ENCODE assay signal across 11 cellular contexts in genomic region chr11:9139628-9140357, GRCh38. TPM values are rescaled to one million over a fixed set of nuclear protein-coding genes. Genes with fewer than 3 reads are reported as not detected.
DNase-seq lines count a peak whose midpoint lies in the region; ATAC-seq and TF ChIP-seq lines count a peak whose summit lies in the region.
"Had no signal": no experiment of that assay in that cellular context is flagged by ENCODE, and none has a peak within 500 bp of the region (broad histone marks: within the 10 kb centered on the region; RNA-seq: fewer than 3 reads in every experiment).

No MANE protein-coding gene starts in this region.

- no peaks in the 10 kb centered on the region for H3K9me3 Mint-ChIP-seq in activated T-cell treated with anti-CD3 and anti-CD28 coated beads, Interleukin-2, amount 50 U/mL, for 24 hours
- no peaks in the 10 kb centered on the region for H3K9me3 Mint-ChIP-seq in activated T-cell treated with anti-CD3 and anti-CD28 coated beads, Interleukin-2, amount 50 U/mL, for 72 hours

- no peak overlapping the region for H3K4me3 Mint-ChIP-seq in activated T-cell treated with anti-CD3 and anti-CD28 coated beads, Interleukin-2, amount 50 U/mL, for 24 hours
- no peak overlapping the region for H3K4me3 Mint-ChIP-seq in activated T-cell treated with anti-CD3 and anti-CD28 coated beads, Interleukin-2, amount 50 U/mL, for 72 hours

- peak overlapping the region; percentile 5 for H3K27ac Mint-ChIP-seq in activated T-cell treated with anti-CD3 and anti-CD28 coated beads, Interleukin-2, amount 50 U/mL, for 24 hours
- H3K27ac Mint-ChIP-seq in activated T-cell treated with anti-CD3 and anti-CD28 coated beads, Interleukin-2, amount 50 U/mL, for 72 hours = no peak overlapping the region

- H3K9me3 ChIP-seq in tibial artery = no peaks in the 10 kb centered on the region
- H3K9me3 ChIP-seq: left lung had no signal

- intact Hi-C loops in tibial artery (cut with DNase I; ENCODE audit: low total_unique reads) = loop anchor here (5.0 kb wide), 2 partner anchors 127 to 222 kb away; no protein-coding TSS in a partner anchor

- peaks cover 47 to 57% (median 57%) of the 10 kb centered on the region in 3 donors for H3K36me3 ChIP-seq in tibial artery

- H3K36me3 Mint-ChIP-seq in activated T-cell treated with anti-CD3 and anti-CD28 coated beads, Interleukin-2, amount 50 U/mL, for 24 hours (ENCODE audit: low read depth) = peaks cover 52% of the 10 kb centered on the region
- peaks cover 2 to 6% of the 10 kb centered on the region in 2 donors for H3K36me3 Mint-ChIP-seq in activated T-cell treated with anti-CD3 and anti-CD28 coated beads, Interleukin-2, amount 50 U/mL, for 72 hours (ENCODE audit: insufficient read depth in 2 of 2)

- no peak overlapping the region for H3K4me3 ChIP-seq in tibial artery
- H3K4me3 ChIP-seq: left lung had no signal

- H3K27ac ChIP-seq in VCaP (peak overlapping the region; percentile 82), tibial artery (peak overlapping the region; percentile 28 to 61)
- H3K27ac ChIP-seq: brain microvascular endothelial cell had no signal

- ATAC-seq in activated T-cell treated with anti-CD3 and anti-CD28 coated beads, Interleukin-2, amount 50 U/mL, for 72 hours (replicated peaks in 1 of 2) = no peak
- no peak for ATAC-seq in GM21381 (IDR thresholded peaks at IDR 0.05; ENCODE audit: unreplicated experiment)

- TF ChIP-seq CTCF in VCaP (conservative IDR thresholded peaks at IDR 0.05) = no peak
- no peak for TF ChIP-seq CTCF in tibial artery (IDR thresholded peaks at IDR 0.05)

- no peaks in the 10 kb centered on the region for H3K27me3 ChIP-seq in tibial artery
- H3K27me3 ChIP-seq: brain microvascular endothelial cell, left lung had no signal

- H3K4me1 Mint-ChIP-seq in activated T-cell treated with anti-CD3 and anti-CD28 coated beads, Interleukin-2, amount 50 U/mL, for 24 hours (ENCODE audit: low read depth) = peaks cover 36% of the 10 kb centered on the region
- H3K4me1 Mint-ChIP-seq in activated T-cell treated with anti-CD3 and anti-CD28 coated beads, Interleukin-2, amount 50 U/mL, for 72 hours (ENCODE audit: low read depth) = peaks cover 37% of the 10 kb centered on the region

- H3K4me1 ChIP-seq in tibial artery = peaks cover 0 to 27% (median 16%) of the 10 kb centered on the region in 4 donors

- DNase-seq in activated T-cell treated with anti-CD3 and anti-CD28 coated beads, Interleukin-2, amount 50 U/mL, for 24 hours = no peak
- no peak for DNase-seq in activated T-cell treated with anti-CD3 and anti-CD28 coated beads, Interleukin-2, amount 50 U/mL, for 72 hours
- DNase-seq in glomerular visceral epithelial cell (ENCODE audit: extremely low spot score) (peak; percentile 18), tibial artery (no peak), OCI-M1 (lab: John Stamatoyannopoulos, UW) (no peak), GF-D8 (lab: John Stamatoyannopoulos, UW) (no peak)
- DNase-seq: left lung, right cardiac atrium had no signal

- no peaks in the 10 kb centered on the region for H3K27me3 Mint-ChIP-seq in activated T-cell treated with anti-CD3 and anti-CD28 coated beads, Interleukin-2, amount 50 U/mL, for 24 hours
- H3K27me3 Mint-ChIP-seq in activated T-cell treated with anti-CD3 and anti-CD28 coated beads, Interleukin-2, amount 50 U/mL, for 72 hours (ENCODE audit: low read depth) = no peaks in the 10 kb centered on the region

RNA-seq across cellular contexts. Expression of gene SCUBE2, which starts 48.4 kb away (rescaled TPM):
- total RNA-seq in activated T-cell treated with anti-CD3 and anti-CD28 coated beads, Interleukin-2, amount 50 U/mL, for 72 hours = under 1 TPM in 1 of 2 donors, not detected in 1; 0.37 TPM
